ENCODE assay signal across 20 cellular contexts in the genomic region with DNA sequence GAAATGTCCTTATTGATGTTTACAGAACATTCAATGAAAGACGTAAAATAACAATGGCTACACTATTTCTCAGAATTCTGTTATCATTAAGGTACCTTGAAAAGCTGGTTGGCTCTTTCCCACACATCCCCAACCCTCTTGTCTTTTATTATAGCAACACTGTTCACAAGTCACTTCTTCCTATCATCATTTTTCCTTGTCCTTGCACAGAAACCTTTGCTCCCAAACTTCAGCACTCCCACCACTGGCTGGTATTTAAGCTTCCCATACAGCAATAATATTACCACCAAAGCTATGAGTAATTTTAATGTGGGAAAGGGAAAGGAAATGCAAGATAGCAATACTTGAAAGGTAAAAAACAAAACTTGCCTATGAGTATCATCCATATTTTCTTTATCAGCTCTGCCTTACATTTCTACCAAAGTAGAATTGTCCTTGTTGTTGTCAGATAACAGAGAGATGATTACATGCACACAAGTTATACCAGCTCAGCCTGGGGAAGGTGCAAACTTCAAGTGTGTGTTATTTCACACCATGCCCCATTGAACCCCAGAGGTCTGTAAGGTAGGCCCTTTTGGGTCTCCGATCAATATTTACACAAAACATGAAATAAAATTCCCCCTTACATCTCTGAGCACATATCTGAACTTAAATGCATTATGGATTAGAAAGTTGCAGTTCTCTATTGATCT. TPM values are rescaled to one million over a fixed set of nuclear protein-coding genes. Genes with fewer than 3 reads are reported as not detected.
A peak's percentile ranks its signal among the peaks of the same experiment; 100 is the strongest.
DNase-seq lines count a peak whose midpoint lies in the region; ATAC-seq, FAIRE-seq and TF ChIP-seq lines count a peak whose summit lies in the region.
"Had no signal": no experiment of that assay in that cellular context is flagged by ENCODE, and none has a peak within 500 bp of the region (broad histone marks: within the 10 kb centered on the region; RNA-seq: fewer than 3 reads in every experiment).

No MANE protein-coding gene starts in this region.

- FAIRE-seq in HepG2 (lab: Jason Lieb, UNC), result no peak

- intact Hi-C loops in HepG2 (cut with micrococcal nuclease; ENCODE audit: unreplicated experiment) (no loop called here), right lobe of liver (cut with DNase I) (no loop called here), A673 (cut with micrococcal nuclease; ENCODE audit: unreplicated experiment) (no loop called here)

- H4K20me1 ChIP-seq in HepG2 (ENCODE audit: insufficient read depth, low read length), result no peaks in the 10 kb centered on the region

- no peak overlapping the region for H2BK12ac ChIP-seq in mesenchymal stem cell (ENCODE audit: low read length in 2 of 2)

- no peak overlapping the region for H3K18ac ChIP-seq in mesenchymal stem cell (ENCODE audit: low read depth in 1 of 2, low read length in 2 of 2)

- H3K36me3 ChIP-seq in HepG2 (replicated peaks in 1 of 2; ENCODE audit: control insufficient read depth in 1 of 2, insufficient read depth in 2 of 2, low read length in 2 of 2) (peaks cover 2 to 13% of the 10 kb centered on the region in 2 experiments), right lobe of liver (no peaks in the 10 kb centered on the region), brain microvascular endothelial cell (replicated peaks) (no peaks in the 10 kb centered on the region), mesenchymal stem cell (ENCODE audit: control insufficient read depth in 1 of 2, insufficient read depth in 2 of 2, low read depth in 1 of 2, low read length in 2 of 2) (peaks cover 6 to 8% of the 10 kb centered on the region in 2 experiments), A673 (ENCODE audit: insufficient read depth, low read length, poor library complexity, severe bottlenecking) (no peaks in the 10 kb centered on the region)
- H3K36me3 ChIP-seq: ovary, transverse colon had no signal

- CTCF ChIA-PET in HepG2 (lab: Yijun Ruan, JAX; ENCODE audit: low intra/inter-chr PET ratio, low total read pairs), result no interaction called here
- CTCF ChIA-PET in A673 (lab: Charles Lee), result no interaction called here

- POLR2A ChIA-PET in HepG2 (lab: Yijun Ruan, JAX) (interaction anchor here (3.1 kb wide), 1 partner anchor 32 kb away, joined by 16 read pairs; a partner anchor contains a TSS), A673 (lab: Charles Lee; ENCODE audit: low non-redundant PET) (no interaction called here)

- H2BK15ac ChIP-seq in mesenchymal stem cell (ENCODE audit: low read depth, poor library complexity, severe bottlenecking), result no peak overlapping the region

- no peak overlapping the region for H2BK120ac ChIP-seq in mesenchymal stem cell (ENCODE audit: low read depth, low read length)

- peak overlapping the region; percentile 20 for H2AK5ac ChIP-seq in mesenchymal stem cell (ENCODE audit: low read length, severe bottlenecking)

- no peak overlapping the region for H3K4me3 ChIP-seq in HepG2 (replicated peaks in 1 of 3; ENCODE audit: insufficient read depth in 1 of 3, low read depth in 2 of 3, low read length in 3 of 3)
- no peak overlapping the region for H3K4me3 ChIP-seq in right lobe of liver
- H3K4me3 ChIP-seq in brain microvascular endothelial cell (ENCODE audit: low read depth, low read length), result no peak overlapping the region
- no peak overlapping the region for H3K4me3 ChIP-seq in mesenchymal stem cell (ENCODE audit: insufficient read depth in 1 of 2, low read depth in 1 of 2, low read length in 2 of 2)
- no peak overlapping the region for H3K4me3 ChIP-seq in A673 (ENCODE audit: low read depth, low read length, poor library complexity, severe bottlenecking)
- H3K4me3 ChIP-seq: ovary, smooth muscle cell, transverse colon had no signal

- H3K4ac ChIP-seq in mesenchymal stem cell (ENCODE audit: low read depth in 1 of 2, low read length in 2 of 2), result no peak overlapping the region

- no peak overlapping the region for H4K91ac ChIP-seq in mesenchymal stem cell (ENCODE audit: low read length)

- no peak overlapping the region for H4K8ac ChIP-seq in mesenchymal stem cell (ENCODE audit: low read length)

- 63% methylated on average over 2 of the region's 2 CpGs for WGBS in HepG2 (ENCODE audit: low lambda C conversion rate)
- 66% methylated on average over 2 of the region's 2 CpGs for WGBS in right lobe of liver (ENCODE audit: insufficient coverage, low coverage, low lambda C conversion rate, missing lambda C conversion rate)
- 26% methylated on average over 1 of the region's 2 CpGs for WGBS in mesenchymal stem cell

- DNase-seq in HepG2 (ENCODE audit: low spot score) (no peak), right lobe of liver (no peak), brain microvascular endothelial cell (no peak), mesenchymal stem cell (peak; percentile 53), germinal center (ENCODE audit: low spot score) (no peak), A673 (ENCODE audit: low spot score) (no peak)
- DNase-seq: activated CD4-positive, CD25-positive, alpha-beta regulatory T cell; activated CD8-positive, alpha-beta memory T cell treated with anti-CD3 and anti-CD28 coated beads, Interleukin-2, amount 10 ng/mL, durations not matched to agents 7 days and 5 days; activated effector memory CD4-positive, alpha-beta T cell treated with anti-CD3 and anti-CD28 coated beads, Interleukin-2, amount 50 U/mL, for 16 hours; cortex of kidney; kidney glomerular epithelial cell; NCI-H82; ovary; transverse colon had no signal

- H3K4me1 ChIP-seq in HepG2 (ENCODE audit: insufficient read depth, low read length) (peaks cover 97% of the 10 kb centered on the region), right lobe of liver (peaks cover 0 to 7% (median 0%) of the 10 kb centered on the region in 4 donors), mesenchymal stem cell (ENCODE audit: control insufficient read depth, insufficient read depth, low read depth, low read length) (peaks cover 9% of the 10 kb centered on the region), A673 (ENCODE audit: insufficient read depth, low read length, poor library complexity, severe bottlenecking) (peaks cover 41% of the 10 kb centered on the region)

- ATAC-seq in HepG2 (peak; percentile 65), right lobe of liver (no peak), GM19395 (IDR thresholded peaks at IDR 0.05; ENCODE audit: unreplicated experiment) (no peak), GM18909 (IDR thresholded peaks at IDR 0.05; ENCODE audit: poor library complexity, unreplicated experiment) (no peak)
- ATAC-seq: activated CD8-positive, alpha-beta memory T cell treated with anti-CD3 and anti-CD28 coated beads, Interleukin-2, amount 10 ng/mL, durations not matched to agents 7 days and 5 days; stimulated activated effector memory CD8-positive, alpha-beta T cell treated with anti-CD3 and anti-CD28 coated beads, Interleukin-12 subunit alpha, Interleukin-12 subunit beta, amount 100 ng/mL, for 72 hours had no signal

- H3K4me2 ChIP-seq in HepG2 (ENCODE audit: low read depth, low read length) (peak overlapping the region; percentile 46), mesenchymal stem cell (ENCODE audit: low read length, poor library complexity, severe bottlenecking) (no peak overlapping the region)
- H3K4me2 ChIP-seq: KMS-11, smooth muscle cell had no signal

- TF ChIP-seq CTCF in HepG2 (CRISPR knock-in tag; IDR thresholded peaks at IDR 0.05), result no peak
- no peak for TF ChIP-seq CTCF in right lobe of liver (IDR thresholded peaks at IDR 0.05)
- no peak for TF ChIP-seq CTCF in brain microvascular endothelial cell (IDR thresholded peaks at IDR 0.05; ENCODE audit: low read depth, low read length, missing control alignments)
- no peak for TF ChIP-seq CTCF in A673 (conservative IDR thresholded peaks at IDR 0.05; ENCODE audit: low read depth, low read length)

- no peak overlapping the region for H3K23ac ChIP-seq in mesenchymal stem cell (ENCODE audit: low read length in 2 of 2)

- H3K79me1 ChIP-seq in mesenchymal stem cell (replicated peaks; ENCODE audit: low read length, poor library complexity, severe bottlenecking), result no peaks in the 10 kb centered on the region

- H2AFZ ChIP-seq in HepG2 (ENCODE audit: low read length), result no peak overlapping the region
- no peak overlapping the region for H2AFZ ChIP-seq in mesenchymal stem cell (ENCODE audit: low read depth, low read length)

- H2BK5ac ChIP-seq in mesenchymal stem cell (ENCODE audit: low read depth, low read length, poor library complexity, severe bottlenecking), result peak overlapping the region; percentile 12

- no peak for TF ChIP-seq POLR2A in HepG2 (IDR thresholded peaks at IDR 0.05; ENCODE audit: insufficient read depth in 1 of 2, low read depth in 2 of 2, low read length in 2 of 2)
- TF ChIP-seq POLR2A in right lobe of liver (IDR thresholded peaks at IDR 0.05), result no peak

- H3K27me3 ChIP-seq in HepG2 (ENCODE audit: control insufficient read depth in 1 of 2, insufficient read depth in 2 of 2, low read length in 2 of 2), result no peaks in the 10 kb centered on the region
- no peaks in the 10 kb centered on the region for H3K27me3 ChIP-seq in right lobe of liver
- H3K27me3 ChIP-seq in brain microvascular endothelial cell (replicated peaks), result no peaks in the 10 kb centered on the region
- H3K27me3 ChIP-seq in mesenchymal stem cell (ENCODE audit: control insufficient read depth in 1 of 2, insufficient read depth in 1 of 2, low read length in 2 of 2), result no peaks in the 10 kb centered on the region
- H3K27me3 ChIP-seq in A673 (replicated peaks; ENCODE audit: insufficient read depth, low read depth, low read length, poor library complexity), result no peaks in the 10 kb centered on the region
- H3K27me3 ChIP-seq: ovary, transverse colon had no signal

- TF ChIP-seq EP300 in HepG2 (IDR thresholded peaks at IDR 0.05; ENCODE audit: low read depth in 2 of 2, low read length in 2 of 2) (peak in 1 of 2 experiments; percentile 61; a peak in 1 of 4 replicates), HepG2 (CRISPR knock-in tag; IDR thresholded peaks at IDR 0.05; ENCODE audit: borderline replicate concordance) (no peak)

- H3K9ac ChIP-seq in HepG2 (ENCODE audit: insufficient read depth, low read depth, low read length), result no peak overlapping the region
- peak overlapping the region; percentile 89 for H3K9ac ChIP-seq in mesenchymal stem cell (ENCODE audit: low read length)
- H3K9ac ChIP-seq: KMS-11 had no signal

- H3K27ac ChIP-seq in HepG2 (ENCODE audit: extremely low read length, insufficient read depth, low read length), result peak overlapping the region; percentile 53
- no peak overlapping the region for H3K27ac ChIP-seq in right lobe of liver
- peak overlapping the region; percentile 27 for H3K27ac ChIP-seq in brain microvascular endothelial cell
- peak overlapping the region; percentile 30 for H3K27ac ChIP-seq in mesenchymal stem cell (ENCODE audit: low read length, poor library complexity, severe bottlenecking)
- no peak overlapping the region for H3K27ac ChIP-seq in A673 (ENCODE audit: low read depth, low read length, poor library complexity, severe bottlenecking)
- H3K27ac ChIP-seq: HL-60, KMS-11, ovary, transverse colon had no signal

- H3K14ac ChIP-seq in mesenchymal stem cell (ENCODE audit: low read length in 2 of 2), result no peak overlapping the region

- in situ Hi-C loops in HepG2 (cut with HindIII; ENCODE audit: extremely low pct_ligation_motif_present, low pct_unique_long_range_greater_than_20kb) (no loop called here), brain microvascular endothelial cell (cut with HindIII; ENCODE audit: low pct_ligation_motif_present, low sequenced_read_pairs) (no loop called here)

- no peaks in the 10 kb centered on the region for H3K9me3 ChIP-seq in HepG2 (ENCODE audit: low read length)
- no peaks in the 10 kb centered on the region for H3K9me3 ChIP-seq in right lobe of liver
- H3K9me3 ChIP-seq in mesenchymal stem cell (ENCODE audit: control insufficient read depth, low read length), result no peaks in the 10 kb centered on the region
- no peaks in the 10 kb centered on the region for H3K9me3 ChIP-seq in A673 (ENCODE audit: low read depth, low read length, poor library complexity, severe bottlenecking)
- H3K9me3 ChIP-seq: ovary, transverse colon had no signal

- TF ChIP-seq RAD21 in HepG2 (CRISPR knock-in tag; IDR thresholded peaks at IDR 0.05), result no peak

- peaks cover 100% of the 10 kb centered on the region for H3K79me2 ChIP-seq in HepG2 (ENCODE audit: insufficient read depth, low read length)

- BruUV-seq in HepG2 (replicated peaks; lab: Mats Ljungman, UMichigan), result no TSS peak
- no TSS peak for BruUV-seq in A673 (replicated peaks; lab: Mats Ljungman, UMichigan)

RNA-seq across cellular contexts. Expression of a gene that starts 32.2 kb away (rescaled TPM):
- total RNA-seq in HepG2 (2016; rRNA removed; fragmentation: Illumina TruSeq; extraction: Trizol), result 115 and 183 TPM in 2 replicates
- total RNA-seq in HepG2 (2016; cell fraction: cytosol; rRNA removed; fragmentation: Illumina TruSeq; extraction: Trizol; ENCODE audit: low read depth), result 16.6 and 18.3 TPM in 2 replicates
- 116 and 185 TPM in 2 replicates for total RNA-seq in HepG2 (2016; cell fraction: insoluble cytoplasmic fraction; rRNA removed; fragmentation: Illumina TruSeq; extraction: Trizol)
- 53.6 and 60.8 TPM in 2 replicates for total RNA-seq in HepG2 (2016; cell fraction: membrane; rRNA removed; fragmentation: Illumina TruSeq; extraction: Trizol)
- 89.7 and 91.5 TPM in 2 replicates for total RNA-seq in HepG2 (2016; cell fraction: nucleus; rRNA removed; fragmentation: Illumina TruSeq; extraction: Trizol)
- polyA plus RNA-seq in HepG2 (2011; rRNA removed), result 37.8 and 58.2 TPM in 2 replicates
- 24.3 and 29.8 TPM in 2 replicates for polyA plus RNA-seq in HepG2 (2011; cell fraction: cytosol; rRNA removed)
- polyA plus RNA-seq in HepG2 (2011; cell fraction: nucleus; rRNA removed), result 13.1 and 14.2 TPM in 2 replicates
- 54.6 and 95.7 TPM in 2 replicates for polyA plus RNA-seq in HepG2 (2012)
- polyA plus RNA-seq in HepG2 (2016; cell fraction: cytosol; fragmentation: Illumina TruSeq; extraction: Trizol; ENCODE audit: low read depth), result 6.1 and 6.7 TPM in 2 replicates
- 150 and 162 TPM in 2 replicates for polyA plus RNA-seq in HepG2 (2016; cell fraction: insoluble cytoplasmic fraction; fragmentation: Illumina TruSeq; extraction: Trizol; ENCODE audit: low read depth)
- polyA plus RNA-seq in HepG2 (2016; cell fraction: membrane; fragmentation: Illumina TruSeq; extraction: Trizol; ENCODE audit: low read depth), result 21.3 and 24.5 TPM in 2 replicates
- 65.9 and 66.3 TPM in 2 replicates for polyA plus RNA-seq in HepG2 (2016; cell fraction: nucleus; fragmentation: Illumina TruSeq; extraction: Trizol; ENCODE audit: insufficient read depth, low read depth)
- 8.2 and 55.6 TPM in 2 replicates for polyA minus RNA-seq in HepG2 (2011; rRNA and poly(A)+ RNA removed; ENCODE audit: low replicate concordance)
- polyA minus RNA-seq in HepG2 (2011; cell fraction: cytosol; rRNA and poly(A)+ RNA removed), result 60.4 and 69.2 TPM in 2 replicates
- polyA minus RNA-seq in HepG2 (2011; cell fraction: nucleus; rRNA and poly(A)+ RNA removed), result 134 and 144 TPM in 2 replicates
- total RNA-seq in right lobe of liver, result 1 to 10 TPM; 2.2 to 8.0 (median 2.9) TPM
- polyA plus RNA-seq in mesenchymal stem cell (2013, experiment 1 of 2), result 22.2 TPM
- polyA plus RNA-seq in mesenchymal stem cell (2013, experiment 2 of 2), result 22.1 TPM
- 12.7 and 14.2 TPM in 2 replicates for total RNA-seq in A673 (2021)

Comparison
In these comparisons a context has a peak if more than half of its experiments do, and no peak if none do; other contexts are left out.
1. H3K27ac ChIP-seq: peak in HepG2 (single experiment), brain microvascular endothelial cell (single experiment) and mesenchymal stem cell (single experiment); none in right lobe of liver (0 of 3) and A673 (single experiment).